ENCODE assay signal across 25 cellular contexts in the genomic region with DNA sequence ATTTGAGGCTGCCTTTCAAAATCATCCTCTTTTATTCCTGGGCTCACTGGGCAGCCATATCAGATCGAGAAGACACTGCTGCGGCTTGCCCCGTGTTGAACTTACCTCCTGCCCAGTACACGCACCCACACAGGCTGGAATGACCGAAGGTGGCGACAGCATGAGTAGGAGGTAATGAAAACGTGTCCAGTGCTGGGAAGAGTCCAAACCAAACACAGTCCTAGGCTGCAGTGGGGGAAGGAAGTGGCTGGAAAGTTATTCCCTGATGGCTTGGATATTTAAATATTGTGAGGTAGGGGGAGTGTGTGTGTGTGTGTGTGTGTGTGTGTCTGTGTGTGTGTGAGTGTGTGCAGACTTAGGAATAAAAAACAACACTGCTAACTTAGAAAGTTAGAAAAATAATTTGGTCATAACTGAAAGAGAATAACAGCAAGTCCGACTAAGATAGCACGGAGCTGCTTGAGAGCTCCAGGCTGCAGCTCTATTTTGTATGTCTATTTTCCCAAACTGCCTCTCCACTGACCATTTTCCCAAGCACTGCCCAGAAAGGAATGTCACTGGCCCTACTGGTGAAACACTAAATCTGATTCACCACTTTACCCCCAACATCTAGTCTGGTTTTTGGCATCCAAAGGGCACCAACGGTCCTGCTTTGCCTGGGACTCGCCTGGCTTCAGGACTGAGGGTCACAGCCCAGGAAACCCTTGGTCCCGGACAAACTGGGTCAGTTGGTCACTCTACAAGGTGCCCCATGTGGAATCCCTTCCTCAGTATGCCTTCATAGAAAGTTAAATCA. TPM values are rescaled to one million over a fixed set of nuclear protein-coding genes. Genes with fewer than 3 reads are reported as not detected.
DNase-seq lines count a peak whose midpoint lies in the region; ATAC-seq and TF ChIP-seq lines count a peak whose summit lies in the region.
"Had no signal": no experiment of that assay in that cellular context is flagged by ENCODE, and none has a peak within 500 bp of the region (broad histone marks: within the 10 kb centered on the region; RNA-seq: fewer than 3 reads in every experiment).

No MANE protein-coding gene starts in this region.

- TF ChIP-seq POLR2A in ovary (IDR thresholded peaks at IDR 0.05), result no peak

- intact Hi-C loops in heart right ventricle (cut with DNase I), result loop anchor here in 1 of 10 donors (1.0 kb wide), 1 partner anchor 34 kb away; no protein-coding TSS in a partner anchor
- intact Hi-C loops in Right ventricle myocardium inferior (cut with DNase I), result no loop called here
- intact Hi-C loops in ovary (cut with DNase I), result no loop called here

- H3K27ac Mint-ChIP-seq in endothelial cell (ENCODE audit: unreplicated experiment), result no peak overlapping the region
- H3K27ac Mint-ChIP-seq: activated CD8-positive, alpha-beta T cell treated with anti-CD3 and anti-CD28 coated beads for 36 hours; activated naive CD4-positive, alpha-beta T cell treated with anti-CD3 and anti-CD28 coated beads, Interleukin-2, amount 50 U/mL, for 72 hours; CD14-positive monocyte; mesothelial cell of epicardium; nephron progenitor cell; type B pancreatic cell had no signal

- H3K4me1 ChIP-seq in heart right ventricle (peaks cover 8 to 71% (median 30%) of the 10 kb centered on the region in 9 donors), thoracic aorta (ENCODE audit: control insufficient read depth in 1 of 2, low read depth in 2 of 2) (peaks cover 21 to 56% of the 10 kb centered on the region in 2 donors), ovary (ENCODE audit: insufficient read depth) (no peaks in the 10 kb centered on the region)
- H3K4me1 ChIP-seq: A549 had no signal

- 62 to 64% methylated on average over 12 of the region's 12 CpGs for WGBS in heart right ventricle, 2 donors
- 69 to 89% (median 86%) methylated on average over 12 of the region's 12 CpGs for WGBS in ovary, 3 donors

- H3K27me3 Mint-ChIP-seq in endothelial cell (ENCODE audit: unreplicated experiment), result peaks cover 3% of the 10 kb centered on the region
- H3K27me3 Mint-ChIP-seq: activated CD8-positive, alpha-beta T cell treated with anti-CD3 and anti-CD28 coated beads for 36 hours; brain; type B pancreatic cell had no signal

- H3K9me3 Mint-ChIP-seq in endothelial cell (ENCODE audit: unreplicated experiment), result no peaks in the 10 kb centered on the region
- H3K9me3 Mint-ChIP-seq: activated CD8-positive, alpha-beta T cell treated with anti-CD3 and anti-CD28 coated beads for 36 hours; activated naive CD4-positive, alpha-beta T cell treated with anti-CD3 and anti-CD28 coated beads, Interleukin-2, amount 50 U/mL, for 72 hours; activated T-cell treated with anti-CD3 and anti-CD28 coated beads, Interleukin-2, amount 50 U/mL, for 4 hours; brain; CD14-positive monocyte; mesothelial cell of epicardium; nephron progenitor cell; type B pancreatic cell had no signal

- ATAC-seq in heart right ventricle (peak in 7 of 8 donors; percentile 35 to 77 (median 47)), Right ventricle myocardium inferior (no peak), thoracic aorta (ENCODE audit: insufficient number of reproducible peaks, low FRiP score, low read depth) (no peak), GM21619 (IDR thresholded peaks at IDR 0.05; ENCODE audit: unreplicated experiment) (no peak)
- ATAC-seq: A549; activated CD8-positive, alpha-beta T cell treated with anti-CD3 and anti-CD28 coated beads for 36 hours; activated naive CD4-positive, alpha-beta T cell treated with anti-CD3 and anti-CD28 coated beads, Interleukin-2, amount 50 U/mL, for 72 hours; activated T-cell treated with anti-CD3 and anti-CD28 coated beads, Interleukin-2, amount 50 U/mL, for 4 hours had no signal

- H3K4me3 ChIP-seq in heart right ventricle, result no peak overlapping the region
- H3K4me3 ChIP-seq in astrocyte of the spinal cord (ENCODE audit: low read depth, low read length), result no peak overlapping the region
- peak overlapping the region; percentile 22 for H3K4me3 ChIP-seq in thoracic aorta
- no peak overlapping the region for H3K4me3 ChIP-seq in ovary
- H3K4me3 ChIP-seq: A549 had no signal

- H3K9me3 ChIP-seq in heart right ventricle, result no peaks in the 10 kb centered on the region
- H3K9me3 ChIP-seq in thoracic aorta, result no peaks in the 10 kb centered on the region
- H3K9me3 ChIP-seq in ovary, result no peaks in the 10 kb centered on the region
- H3K9me3 ChIP-seq: A549 had no signal

- H3K27me3 ChIP-seq in heart right ventricle, result no peaks in the 10 kb centered on the region
- no peaks in the 10 kb centered on the region for H3K27me3 ChIP-seq in thoracic aorta (replicated peaks; ENCODE audit: insufficient read depth)
- H3K27me3 ChIP-seq in ovary, result no peaks in the 10 kb centered on the region

- H3K27ac ChIP-seq in heart right ventricle, result no peak overlapping the region
- H3K27ac ChIP-seq in thoracic aorta, result peak overlapping the region; percentile 46 to 60
- H3K27ac ChIP-seq in ovary, result no peak overlapping the region
- H3K27ac ChIP-seq: A549, RWPE1, WERI-Rb-1 had no signal

- TF ChIP-seq CTCF in heart right ventricle (IDR thresholded peaks at IDR 0.05), result no peak
- TF ChIP-seq CTCF in astrocyte of the spinal cord (IDR thresholded peaks at IDR 0.05; ENCODE audit: low read depth, low read length), result no peak
- no peak for TF ChIP-seq CTCF in thoracic aorta (IDR thresholded peaks at IDR 0.05)
- TF ChIP-seq CTCF in ovary (IDR thresholded peaks at IDR 0.05), result no peak
- TF ChIP-seq CTCF in endothelial cell (IDR thresholded peaks at IDR 0.05; ENCODE audit: unreplicated experiment), result no peak

- TF ChIP-seq EP300 in ovary (IDR thresholded peaks at IDR 0.05), result no peak

- DNase-seq in heart right ventricle (peak in 1 of 2 donors; percentile 42), Right ventricle myocardium inferior (ENCODE audit: missing footprints) (no peak), astrocyte of the spinal cord (ENCODE audit: low read depth, low spot score) (peak; percentile 69), kidney tubule cell (ENCODE audit: low spot score) (peak; percentile 39), thoracic aorta (ENCODE audit: low spot score) (peak; percentile 42), ovary (no peak), endothelial cell (ENCODE audit: low spot score) (no peak)
- DNase-seq: activated CD8-positive, alpha-beta T cell treated with anti-CD3 and anti-CD28 coated beads for 36 hours; activated T-cell treated with anti-CD3 and anti-CD28 coated beads, Interleukin-2, amount 50 U/mL, for 4 hours; DMS53; effector CD8-positive, alpha-beta T cell; H7; NCI-H2029; nephron progenitor cell; stimulated activated CD4-positive, alpha-beta T cell treated with anti-CD3 and anti-CD28 coated beads, Interleukin-15, amount 100 ng/mL, for 24 hours; stimulated activated naive CD4-positive, alpha-beta T cell treated with Interleukin-2 at 50 U/mL for 16 hours; WERI-Rb-1 had no signal

- H3K36me3 ChIP-seq in heart right ventricle (no peaks in the 10 kb centered on the region), thoracic aorta (no peaks in the 10 kb centered on the region), ovary (no peaks in the 10 kb centered on the region)
- H3K36me3 ChIP-seq: WERI-Rb-1 had no signal

- in situ Hi-C loops in astrocyte of the spinal cord (cut with HindIII; ENCODE audit: low sequenced_read_pairs), result no loop called here

- no peak overlapping the region for H3K4me3 Mint-ChIP-seq in endothelial cell (ENCODE audit: unreplicated experiment)
- H3K4me3 Mint-ChIP-seq: activated CD8-positive, alpha-beta T cell treated with anti-CD3 and anti-CD28 coated beads for 36 hours; activated T-cell treated with anti-CD3 and anti-CD28 coated beads, Interleukin-2, amount 50 U/mL, for 4 hours; brain; CD14-positive monocyte; mesothelial cell of epicardium; nephron progenitor cell; type B pancreatic cell had no signal

- no peaks in the 10 kb centered on the region for H3K36me3 Mint-ChIP-seq in endothelial cell (ENCODE audit: low read depth, unreplicated experiment)

- no peaks in the 10 kb centered on the region for H3K4me1 Mint-ChIP-seq in endothelial cell (ENCODE audit: unreplicated experiment)
- H3K4me1 Mint-ChIP-seq: brain, CD14-positive monocyte, mesothelial cell of epicardium had no signal

RNA-seq across cellular contexts. Expression of a gene that starts 41.2 kb away (rescaled TPM):
- total RNA-seq in heart right ventricle (100 to 1,000 TPM; 155 to 256 (median 215) TPM), Right ventricle myocardium inferior (156 TPM), thoracic aorta (100 to 1,000 TPM; 177 to 205 TPM), ovary (10 to 100 TPM; 26.1 to 80.7 (median 48.3) TPM), endothelial cell (ENCODE audit: unreplicated experiment) (61.8 TPM)
- polyA plus RNA-seq in heart right ventricle (10 to 100 TPM; 51.0 to 54.3 TPM), ovary (10 to 100 TPM; 17.2 to 29.2 TPM)

Comparison
In these comparisons a context has a peak if more than half of its experiments do, and no peak if none do; other contexts are left out.
1. ATAC-seq: peak in heart right ventricle (7 of 8); none in Right ventricle myocardium inferior (single experiment), thoracic aorta (single experiment) and GM21619 (single experiment).
2. DNase-seq: peak in astrocyte of the spinal cord (single experiment), kidney tubule cell (single experiment) and thoracic aorta (single experiment); none in Right ventricle myocardium inferior (single experiment), ovary (0 of 5) and endothelial cell (single experiment).
3. H3K27ac ChIP-seq: peak in thoracic aorta (2 of 2); none in heart right ventricle (0 of 10) and ovary (0 of 2).